27 cellular contexts compared by ENCODE assay signal in the genomic region with DNA sequence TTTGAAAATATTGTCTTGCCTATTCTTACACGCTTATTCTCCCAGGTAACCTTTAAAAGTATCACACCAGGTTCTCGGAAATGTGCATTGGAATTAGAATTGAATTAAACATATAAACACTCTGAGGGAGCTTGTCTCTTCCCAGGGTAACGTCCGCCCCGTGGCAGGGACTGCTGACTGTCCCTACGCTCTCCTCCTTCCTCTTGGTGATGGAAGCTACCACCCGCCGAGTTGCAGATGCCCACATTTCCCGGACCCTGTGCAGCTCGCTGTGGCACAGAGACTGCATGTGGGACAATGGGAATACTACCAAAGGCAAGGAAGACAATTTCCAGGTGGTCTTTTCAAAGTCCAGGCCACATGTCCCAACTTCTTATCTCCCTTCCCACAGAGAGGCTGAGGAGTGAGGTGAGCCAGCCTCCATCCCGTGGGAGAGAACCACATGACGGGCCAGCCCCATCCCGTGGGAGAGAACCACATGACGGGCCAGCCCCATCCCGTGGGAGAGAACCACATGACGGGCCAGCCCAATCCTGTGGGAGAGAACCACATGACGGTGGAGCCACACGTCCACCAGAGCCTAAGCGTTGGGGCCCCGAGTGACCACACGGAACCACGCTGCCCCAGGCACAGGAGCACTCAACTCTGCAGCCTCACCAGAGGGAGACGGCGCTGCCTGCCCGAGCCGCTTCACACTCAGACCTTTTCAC.
"Had no signal": no experiment of that assay in that cellular context is flagged by ENCODE, and none has a peak within 500 bp of the region (broad histone marks: within the 10 kb centered on the region; RNA-seq: fewer than 3 reads in every experiment).

No MANE protein-coding gene starts in this region.

- H3K27me3 ChIP-seq: adrenal gland, body of pancreas, cardiac muscle cell, esophagus squamous epithelium, neural progenitor cell, upper lobe of left lung had no signal

- H3K36me3 ChIP-seq: adrenal gland, cardiac muscle cell, esophagus squamous epithelium, neural progenitor cell, upper lobe of left lung, WERI-Rb-1 had no signal

- H3K9ac ChIP-seq: neural progenitor cell, SK-N-SH had no signal

- H3K27ac ChIP-seq: adrenal gland, body of pancreas, cardiac muscle cell, epithelial cell of prostate, esophagus squamous epithelium, neural progenitor cell, upper lobe of left lung, WERI-Rb-1 had no signal

- H3K4me1 ChIP-seq: adrenal gland, body of pancreas, neural progenitor cell, upper lobe of left lung had no signal

- H3K4me2 ChIP-seq: neural progenitor cell, SK-N-SH had no signal

- DNase-seq: activated CD4-positive, alpha-beta T cell treated with anti-CD3 and anti-CD28 coated beads for 48 hours; activated CD4-positive, alpha-beta T cell treated with anti-CD3 and anti-CD28 coated beads, Interleukin-2, amount 50 U/mL, for 48 hours; activated CD8-positive, alpha-beta memory T cell treated with anti-CD3 and anti-CD28 coated beads for 24 hours; activated effector memory CD4-positive, alpha-beta T cell treated with anti-CD3 and anti-CD28 coated beads, Interleukin-2, amount 50 U/mL, for 16 hours; activated naive CD4-positive, alpha-beta T cell treated with anti-CD3 and anti-CD28 coated beads for 36 hours; activated naive CD8-positive, alpha-beta T cell treated with anti-CD3 and anti-CD28 coated beads for 36 hours; activated T-cell treated with anti-CD3 and anti-CD28 coated beads, Interleukin-2, amount 50 U/mL, for 1 hour; adrenal gland; body of pancreas; effector CD4-positive, alpha-beta T cell; esophagus squamous epithelium; glutamatergic neuron; left colon; natural killer cell; right cardiac atrium; SK-N-SH; stimulated activated CD4-positive, alpha-beta T cell treated with anti-CD3 and anti-CD28 coated beads, Interleukin-12 subunit alpha, Interleukin-12 subunit beta, amount 100 ng/mL, for 4 hours; stimulated activated CD4-positive, alpha-beta T cell treated with anti-CD3 and anti-CD28 coated beads, Interleukin-4, amount 100 ng/mL, for 1 hour; stimulated activated naive CD8-positive, alpha-beta T cell treated with anti-CD3 and anti-CD28 coated beads, Interleukin-15, Interleukin-2, amounts not matched to agents 100 U/mL and 50 U/mL, for 24 hours; SW 1271; T-helper 9 cell; WERI-Rb-1 had no signal

- ATAC-seq: activated CD4-positive, CD25-positive, alpha-beta regulatory T cell treated with anti-CD3 and anti-CD28 coated beads, Interleukin-2, amount 50 U/mL, for 24 hours; body of pancreas; left colon; natural killer cell; right cardiac atrium; stimulated activated naive CD8-positive, alpha-beta T cell treated with anti-CD3 and anti-CD28 coated beads, Interleukin-15, Interleukin-2, amounts not matched to agents 100 U/mL and 50 U/mL, for 24 hours had no signal

- H3K9me3 ChIP-seq: adrenal gland, body of pancreas, esophagus squamous epithelium, SK-N-SH, upper lobe of left lung had no signal

- H2AFZ ChIP-seq: neural progenitor cell had no signal

- H3K4me3 ChIP-seq: adrenal gland, body of pancreas, cardiac muscle cell, esophagus squamous epithelium, neural progenitor cell, upper lobe of left lung had no signal
